Comparison of ENCODE assay signal across 1 cellular context in genomic region chr11:66616379-66617147, GRCh38.
A peak's percentile ranks its signal among the peaks of the same experiment; 100 is the strongest.
TF ChIP-seq lines count a peak whose summit lies in the region.

Gene RBM14, plus strand, starts transcription at chr11:66616630. Its CDS starts 91 bp downstream, at chr11:66616721.

TF ChIP-seq in K562, 482 proteins besides CTCF, POLR2A, EP300 and RAD21 (continued from another document and continues in another):
- no peak for TF ChIP-seq GTF2B (IDR thresholded peaks at IDR 0.05; ENCODE audit: extremely low read depth, insufficient read length)
- peak in 1 of 2 experiments; percentile 75; a peak in 1 of 3 replicates for TF ChIP-seq CBX3 (IDR thresholded peaks at IDR 0.05; ENCODE audit: borderline replicate concordance in 1 of 2, low read length in 2 of 2)
- peak; percentile 33 for TF ChIP-seq ZZZ3 (IDR thresholded peaks at IDR 0.05)
- no peak for TF ChIP-seq CBX5 (IDR thresholded peaks at IDR 0.05; ENCODE audit: borderline replicate concordance, low read depth)
- peak; percentile 55 for TF ChIP-seq SAP30 (IDR thresholded peaks at IDR 0.05; ENCODE audit: borderline replicate concordance, insufficient read depth, low read depth, low read length, poor library complexity, severe bottlenecking)
- TF ChIP-seq CREB5 (CRISPR knock-in tag; IDR thresholded peaks at IDR 0.05), result no peak
- TF ChIP-seq EGR1 (conservative IDR thresholded peaks at IDR 0.05), result peak; percentile 81
- no peak for TF ChIP-seq NFE2 (IDR thresholded peaks at IDR 0.05; ENCODE audit: low read depth)
- no peak for TF ChIP-seq ADNP (tag; IDR thresholded peaks at IDR 0.05)
- TF ChIP-seq KDM4B (IDR thresholded peaks at IDR 0.05; ENCODE audit: borderline replicate concordance in 2 of 2, low read depth in 1 of 2), result no peak
- no peak for TF ChIP-seq ZNF224 (CRISPR knock-in tag; IDR thresholded peaks at IDR 0.05)
- no peak for TF ChIP-seq PBX2 (CRISPR knock-in tag; IDR thresholded peaks at IDR 0.05; ENCODE audit: low read depth)
- TF ChIP-seq PBX2 (tag; conservative IDR thresholded peaks at IDR 0.05; ENCODE audit: low read depth), result peak; percentile 24; the same call in 1 of the 2 replicates
- TF ChIP-seq JUND (IDR thresholded peaks at IDR 0.05; ENCODE audit: borderline replicate concordance, low read depth, low read length), result peak; percentile 45; the same call in 1 of the 2 replicates
- TF ChIP-seq JUND (tag; IDR thresholded peaks at IDR 0.05; ENCODE audit: borderline replicate concordance, low read depth, low read length), result peak; percentile 13; the same call in 1 of the 3 replicates
- TF ChIP-seq EP400 (IDR thresholded peaks at IDR 0.05), result peak; percentile 96
- TF ChIP-seq ATF7 (IDR thresholded peaks at IDR 0.05), result peak; percentile 84
- no peak for TF ChIP-seq BRD4 (IDR thresholded peaks at IDR 0.05)
- TF ChIP-seq RBM22 (IDR thresholded peaks at IDR 0.05; ENCODE audit: low read depth, low read length, poor library complexity, severe bottlenecking), result peak; percentile 78
- TF ChIP-seq CREB3L1 (IDR thresholded peaks at IDR 0.05; ENCODE audit: borderline replicate concordance, low read depth), result peak; percentile 86; the same call in 1 of the 2 replicates
- no peak for TF ChIP-seq ZNF699 (CRISPR knock-in tag; IDR thresholded peaks at IDR 0.05; ENCODE audit: insufficient replicate concordance)
- TF ChIP-seq CBFA2T3 (IDR thresholded peaks at IDR 0.05), result no peak
- peak; percentile 85 for TF ChIP-seq SMAD1 (IDR thresholded peaks at IDR 0.05; ENCODE audit: low read depth, low read length, partially characterized antibody)
- peak; percentile 75 for TF ChIP-seq ZFX (CRISPR knock-in tag; IDR thresholded peaks at IDR 0.05)
- 0 out of 2 replicates have a peak, but pooled peaks have one; percentile 22 for TF ChIP-seq KLF13 (tag; IDR thresholded peaks at IDR 0.05; ENCODE audit: borderline replicate concordance, low read depth)
- 0 out of 2 replicates have a peak, but pooled peaks have one; percentile 27 for TF ChIP-seq ATF1 (CRISPR knock-in tag; IDR thresholded peaks at IDR 0.05)
- peak; percentile 95 for TF ChIP-seq ATF1 (tag; IDR thresholded peaks at IDR 0.05)
- 0 out of 2 replicates have a peak, but pooled peaks have one; percentile 62 for TF ChIP-seq NR3C1 (CRISPR knock-in tag; IDR thresholded peaks at IDR 0.05)
- TF ChIP-seq FOXP4 (CRISPR knock-in tag; IDR thresholded peaks at IDR 0.05; ENCODE audit: borderline replicate concordance), result peak; percentile 3; the same call in 1 of the 2 replicates
- no peak for TF ChIP-seq HNRNPUL1 (IDR thresholded peaks at IDR 0.05; ENCODE audit: low read length)
- TF ChIP-seq IRF1 (CRISPR knock-in tag; IDR thresholded peaks at IDR 0.05; ENCODE audit: borderline replicate concordance), result no peak
- TF ChIP-seq CEBPG (CRISPR knock-in tag; IDR thresholded peaks at IDR 0.05), result no peak
- no peak for TF ChIP-seq CEBPG (tag; conservative IDR thresholded peaks at IDR 0.05 in 1 of 2, IDR thresholded peaks at IDR 0.05 in 1 of 2)
- no peak for TF ChIP-seq ZKSCAN8 (CRISPR knock-in tag; IDR thresholded peaks at IDR 0.05)
- no peak for TF ChIP-seq JUN (IDR thresholded peaks at IDR 0.05; ENCODE audit: borderline replicate concordance, low read depth, low read length)
- 0 out of 2 replicates have a peak, but pooled peaks have one; percentile 69 for TF ChIP-seq JUN (CRISPR knock-in tag; IDR thresholded peaks at IDR 0.05; ENCODE audit: borderline replicate concordance)
- peak; percentile 45; the same call in 1 of the 2 replicates for TF ChIP-seq ZBTB12 (CRISPR knock-in tag; IDR thresholded peaks at IDR 0.05)
- no peak; the same call in 1 of the 2 replicates for TF ChIP-seq ZNF695 (CRISPR knock-in tag; IDR thresholded peaks at IDR 0.05)
- peak; percentile 92 for TF ChIP-seq CREM (IDR thresholded peaks at IDR 0.05; ENCODE audit: low read depth)
- peak; percentile 80; the same call in 1 of the 2 replicates for TF ChIP-seq CBX1 (IDR thresholded peaks at IDR 0.05; ENCODE audit: low read depth)
- peak; percentile 83; the same call in 1 of the 2 replicates for TF ChIP-seq SRSF1 (IDR thresholded peaks at IDR 0.05; ENCODE audit: low read depth, low read length)
- TF ChIP-seq RBFOX2 (IDR thresholded peaks at IDR 0.05; ENCODE audit: low read depth, low read length), result peak; percentile 99
- TF ChIP-seq ZNF586 (CRISPR knock-in tag; conservative IDR thresholded peaks at IDR 0.05), result no peak
- TF ChIP-seq ATF6 (CRISPR knock-in tag; IDR thresholded peaks at IDR 0.05), result peak; percentile 80; the same call in 1 of the 2 replicates
- TF ChIP-seq NR4A1 (CRISPR knock-in tag; IDR thresholded peaks at IDR 0.05), result no peak
- TF ChIP-seq NR4A1 (tag; IDR thresholded peaks at IDR 0.05), result peak; percentile 82; the same call in 1 of the 2 replicates
- TF ChIP-seq TCFL5 (CRISPR knock-in tag; conservative IDR thresholded peaks at IDR 0.05), result 0 out of 2 replicates have a peak, but pooled peaks have one; percentile 6
- peak; percentile 82; the same call in 1 of the 2 replicates for TF ChIP-seq E2F5 (CRISPR knock-in tag; IDR thresholded peaks at IDR 0.05)
- peak; percentile 67 for TF ChIP-seq C11orf30 (IDR thresholded peaks at IDR 0.05; ENCODE audit: low read depth)
- no peak for TF ChIP-seq TAF15 (IDR thresholded peaks at IDR 0.05; ENCODE audit: low read depth, low read length)
- peak; percentile 98 for TF ChIP-seq NRF1 (conservative IDR thresholded peaks at IDR 0.05 in 1 of 2, IDR thresholded peaks at IDR 0.05 in 1 of 2)
- TF ChIP-seq ZNF77 (CRISPR knock-in tag; IDR thresholded peaks at IDR 0.05), result no peak
